In the genomic region with DNA sequence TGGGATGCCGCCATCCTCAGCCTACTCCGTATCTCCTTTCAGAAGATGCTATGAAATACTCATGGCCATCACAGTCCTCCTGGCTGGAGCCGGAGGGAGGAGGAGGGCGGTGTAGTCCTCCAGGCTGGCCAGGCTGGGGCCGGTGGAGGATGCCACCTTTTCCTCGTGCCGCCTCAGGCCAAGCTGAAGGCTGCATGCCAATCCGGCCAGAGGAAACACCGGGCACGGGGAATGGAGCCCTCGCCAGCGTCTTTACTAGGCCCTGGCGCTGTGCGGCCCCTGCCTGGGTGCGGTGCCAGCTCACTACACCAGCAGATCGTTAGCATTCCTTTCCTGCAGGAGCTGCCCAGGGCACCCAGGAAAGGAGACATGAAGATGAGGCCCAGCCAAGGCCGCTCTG, we compare ENCODE assay signal across 14 cellular contexts.
A peak's percentile ranks its signal among the peaks of the same experiment; 100 is the strongest.
DNase-seq lines count a peak whose midpoint lies in the region; ATAC-seq, FAIRE-seq and TF ChIP-seq lines count a peak whose summit lies in the region.
"Had no signal": no experiment of that assay in that cellular context is flagged by ENCODE, and none has a peak within 500 bp of the region (broad histone marks: within the 10 kb centered on the region; RNA-seq: fewer than 3 reads in every experiment).

No MANE protein-coding gene starts in this region.

- H3K27ac Mint-ChIP-seq in natural killer cell treated with Interleukin-12 subunit alpha and Interleukin-12 subunit beta and Interleukin-15 and Interleukin-18, amount 100 ng/mL, for 72 hours: no peak overlapping the region
- H3K27ac Mint-ChIP-seq: CD4-positive, CD25-positive, alpha-beta regulatory T cell; stimulated activated naive CD8-positive, alpha-beta T cell treated with anti-CD3 and anti-CD28 coated beads, Interleukin-15, Interleukin-2, amounts not matched to agents 100 ng/mL and 50 ng/mL, for 24 hours had no signal

- intact Hi-C loops in left cardiac atrium (cut with DNase I) (no loop called here), pancreas (cut with DNase I) (no loop called here)

- TF ChIP-seq CTCF in 22Rv1 (IDR thresholded peaks at IDR 0.05) (no peak), pancreas (IDR thresholded peaks at IDR 0.05) (no peak)

- H3K36me3 Mint-ChIP-seq in natural killer cell treated with Interleukin-12 subunit alpha and Interleukin-12 subunit beta and Interleukin-15 and Interleukin-18, amount 100 ng/mL, for 72 hours: no peaks in the 10 kb centered on the region
- H3K36me3 Mint-ChIP-seq: CD4-positive, CD25-positive, alpha-beta regulatory T cell had no signal

- no peaks in the 10 kb centered on the region for H3K27me3 ChIP-seq in pancreas

- DNase-seq in anterior cingulate cortex (lab: John Stamatoyannopoulos, UW) (peak in 40 of 58 donors; percentile 4 to 67 (median 26)), left cardiac atrium (peak; percentile 57), pancreas (peak in 5 of 6 donors; percentile 65 to 90 (median 77)), NCI-H146 treated with DMSO at 0.1 percent for 48 hours (lab: John Stamatoyannopoulos, UW; ENCODE audit: unreplicated experiment) (no peak), mesenteric fat pad (ENCODE audit: low spot score) (no peak)
- no peak for DNase-seq in natural killer cell treated with Interleukin-12 subunit alpha and Interleukin-12 subunit beta and Interleukin-15 and Interleukin-18, amount 100 ng/mL, for 72 hours (ENCODE audit: low spot score)
- DNase-seq: CD4-positive, CD25-positive, alpha-beta regulatory T cell; H7; KBM-7; NCI-H1436 treated with DMSO at 0.1 percent for 48 hours had no signal

- no peak overlapping the region for H3K4me3 ChIP-seq in pancreas

- ATAC-seq in left cardiac atrium (peak; percentile 38 to 52), pancreas (peak; percentile 16 to 53 (median 26)), GM21367 (IDR thresholded peaks at IDR 0.05; ENCODE audit: unreplicated experiment) (no peak)
- ATAC-seq in natural killer cell treated with Interleukin-12 subunit alpha and Interleukin-12 subunit beta and Interleukin-15 and Interleukin-18, amount 100 ng/mL, for 72 hours: no peak

- H3K27ac ChIP-seq in 22Rv1 (peak overlapping the region; percentile 75), pancreas (peak overlapping the region; percentile 50 to 88 (median 64))

- no peaks in the 10 kb centered on the region for H3K9me3 ChIP-seq in pancreas

- no peaks in the 10 kb centered on the region for H3K4me1 Mint-ChIP-seq in natural killer cell treated with Interleukin-12 subunit alpha and Interleukin-12 subunit beta and Interleukin-15 and Interleukin-18, amount 100 ng/mL, for 72 hours (ENCODE audit: low read depth in 2 of 2)
- H3K4me1 Mint-ChIP-seq: CD4-positive, CD25-positive, alpha-beta regulatory T cell had no signal

- 62 to 76% methylated on average over 17 of the region's 17 CpGs for WGBS in pancreas, 2 donors

- no peak overlapping the region for H3K4me3 Mint-ChIP-seq in natural killer cell treated with Interleukin-12 subunit alpha and Interleukin-12 subunit beta and Interleukin-15 and Interleukin-18, amount 100 ng/mL, for 72 hours
- H3K4me3 Mint-ChIP-seq: CD4-positive, CD25-positive, alpha-beta regulatory T cell; stimulated activated naive CD8-positive, alpha-beta T cell treated with anti-CD3 and anti-CD28 coated beads, Interleukin-15, Interleukin-2, amounts not matched to agents 100 ng/mL and 50 ng/mL, for 24 hours had no signal

- H3K27me3 Mint-ChIP-seq in natural killer cell treated with Interleukin-12 subunit alpha and Interleukin-12 subunit beta and Interleukin-15 and Interleukin-18, amount 100 ng/mL, for 72 hours: no peaks in the 10 kb centered on the region
- H3K27me3 Mint-ChIP-seq: stimulated activated naive CD8-positive, alpha-beta T cell treated with anti-CD3 and anti-CD28 coated beads, Interleukin-15, Interleukin-2, amounts not matched to agents 100 ng/mL and 50 ng/mL, for 24 hours had no signal

- no peak for FAIRE-seq in pancreas (lab: Jason Lieb, UNC)
- FAIRE-seq: A204.1 had no signal

- no peaks in the 10 kb centered on the region for H3K9me3 Mint-ChIP-seq in natural killer cell treated with Interleukin-12 subunit alpha and Interleukin-12 subunit beta and Interleukin-15 and Interleukin-18, amount 100 ng/mL, for 72 hours
- H3K9me3 Mint-ChIP-seq: CD4-positive, CD25-positive, alpha-beta regulatory T cell; stimulated activated naive CD8-positive, alpha-beta T cell treated with anti-CD3 and anti-CD28 coated beads, Interleukin-15, Interleukin-2, amounts not matched to agents 100 ng/mL and 50 ng/mL, for 24 hours had no signal

- no peaks in the 10 kb centered on the region for H3K36me3 ChIP-seq in pancreas

- peaks cover 35 to 45% (median 44%) of the 10 kb centered on the region in 3 donors for H3K4me1 ChIP-seq in pancreas

Comparison
In these comparisons a context has a peak if more than half of its experiments do, and no peak if none do; other contexts are left out.
1. DNase-seq: peak in anterior cingulate cortex (40 of 58), left cardiac atrium (single experiment) and pancreas (5 of 6); none in natural killer cell treated with Interleukin-12 subunit alpha and Interleukin-12 subunit beta and Interleukin-15 and Interleukin-18, amount 100 ng/mL, for 72 hours (single experiment), NCI-H146 treated with DMSO at 0.1 percent for 48 hours (single experiment) and mesenteric fat pad (single experiment).
2. ATAC-seq: peak in left cardiac atrium (2 of 2) and pancreas (4 of 4); none in natural killer cell treated with Interleukin-12 subunit alpha and Interleukin-12 subunit beta and Interleukin-15 and Interleukin-18, amount 100 ng/mL, for 72 hours (0 of 2) and GM21367 (single experiment).